Comparison of ENCODE assay signal across 8 cellular contexts in the genomic region with DNA sequence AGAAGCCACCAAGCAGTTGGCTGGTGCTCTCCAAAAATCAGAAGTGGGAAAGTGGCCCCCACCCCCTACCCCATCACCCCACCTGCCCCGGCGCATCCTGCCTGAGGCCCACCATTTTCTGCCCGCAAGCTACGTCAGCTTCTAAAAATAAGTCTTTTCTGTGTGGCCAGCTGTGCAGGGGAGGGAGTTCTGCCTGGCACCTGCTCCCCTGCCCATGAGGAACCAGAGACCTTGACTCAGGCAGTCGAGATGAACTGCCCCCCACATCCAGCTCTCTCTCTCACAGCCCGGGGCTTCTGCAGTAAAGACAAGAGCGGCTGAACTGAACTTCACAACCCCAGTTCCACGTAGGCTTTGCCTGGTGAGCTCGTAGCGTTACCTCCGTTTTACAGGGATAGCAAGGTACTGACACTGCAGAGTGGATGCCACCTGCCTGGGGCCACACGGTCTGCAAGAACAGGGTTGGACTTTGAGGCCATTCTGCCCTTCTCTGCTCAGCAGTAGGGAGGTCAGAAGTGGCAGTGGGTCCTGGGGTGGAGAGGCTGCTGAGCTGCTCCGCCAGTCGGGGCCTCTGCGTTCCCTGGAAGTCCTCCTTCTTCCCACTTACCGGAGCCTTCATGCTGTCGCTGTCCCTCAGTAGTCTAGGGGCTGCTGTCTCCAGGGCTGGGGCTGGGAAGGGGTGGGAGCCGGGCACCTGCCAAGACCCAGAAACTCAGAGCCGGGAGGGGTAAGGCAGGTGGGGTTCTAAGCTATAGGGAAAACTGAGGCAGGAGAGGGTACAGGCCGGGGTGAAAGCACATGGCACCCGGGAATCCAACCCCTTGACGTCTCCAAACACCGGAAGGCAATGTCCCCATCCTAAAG. TPM values are rescaled to one million over a fixed set of nuclear protein-coding genes. Genes with fewer than 3 reads are reported as not detected.
A peak's percentile ranks its signal among the peaks of the same experiment; 100 is the strongest.
DNase-seq lines count a peak whose midpoint lies in the region; FAIRE-seq and TF ChIP-seq lines count a peak whose summit lies in the region.

No MANE protein-coding gene starts in this region.

- TF ChIP-seq RAD21 in H1 (IDR thresholded peaks at IDR 0.05 in 1 of 2, conservative IDR thresholded peaks at IDR 0.05 in 1 of 2; ENCODE audit: low read depth in 2 of 2, low read length in 2 of 2) = no peak

- H4K5ac ChIP-seq in H1 (ENCODE audit: insufficient read length, low read depth, low read length) = no peak overlapping the region

- no peak for TF ChIP-seq EP300 in H1 (IDR thresholded peaks at IDR 0.05; ENCODE audit: borderline replicate concordance in 1 of 2, low read depth in 2 of 2, low read length in 2 of 2)

- CTCF ChIA-PET in H1 (lab: Charles Lee; ENCODE audit: partially characterized antibody) = interaction anchor here (0.6 to 2.5 kb wide), 13 partner anchors 17 to 412 kb away, joined by 3 to 13 read pairs (median 4); a partner anchor contains a TSS

- peaks cover 0 to 9% (median 8%) of the 10 kb centered on the region in 4 experiments; a peak in 5 of 7 replicates for H3K27me3 ChIP-seq in H1 (replicated peaks in 1 of 4; ENCODE audit: control insufficient read depth in 3 of 4, extremely low read depth in 1 of 4, insufficient read depth in 3 of 4, low read length in 3 of 4)

- no peak overlapping the region for H3K27ac ChIP-seq in H1 (ENCODE audit: low read depth, low read length)

- peak overlapping the region; percentile 80 for H3K4me3 Mint-ChIP-seq in neural crest cell

- H3K9me3 Mint-ChIP-seq in neural crest cell = no peaks in the 10 kb centered on the region

- H4K20me1 ChIP-seq in H1 (replicated peaks in 1 of 2; ENCODE audit: control insufficient read depth in 1 of 2, insufficient read depth in 2 of 2, low read length in 2 of 2) = peaks cover 0 to 3% of the 10 kb centered on the region in 2 experiments

- peaks cover 0 to 6% (median 0%) of the 10 kb centered on the region in 4 experiments; a peak in 1 of 8 replicates for H3K36me3 ChIP-seq in H1 (ENCODE audit: control insufficient read depth in 2 of 4, insufficient read depth in 4 of 4, low read length in 3 of 4)

- TF ChIP-seq POLR2A in H1 (IDR thresholded peaks at IDR 0.05; ENCODE audit: control extremely low read depth in 1 of 2, low read depth in 2 of 2, low read length in 2 of 2) = no peak

- peaks cover 5% of the 10 kb centered on the region for H3K23me2 ChIP-seq in H1 (ENCODE audit: low read depth, low read length)

- no peak for FAIRE-seq in H1 (lab: Jason Lieb, UNC)

- peak overlapping the region; percentile 81; the same call in 1 of the 2 replicates for H2BK15ac ChIP-seq in H1 (ENCODE audit: low read length)

- H3K23ac ChIP-seq in H1 (ENCODE audit: insufficient read length) = no peak overlapping the region

- TF ChIP-seq CTCF in H1 (IDR thresholded peaks at IDR 0.05; ENCODE audit: control extremely low read depth in 1 of 3, insufficient read depth in 1 of 3, low read depth in 1 of 3, low read length in 3 of 3) (no peak), neural crest cell (conservative IDR thresholded peaks at IDR 0.05) (no peak)

- no peak overlapping the region for H2BK20ac ChIP-seq in H1 (ENCODE audit: low read length)

- POLR2A ChIA-PET in H1 (lab: Charles Lee; ENCODE audit: partially characterized antibody) = interaction anchor here (1.0 to 3.7 kb wide), 7 partner anchors 10 to 124 kb away, joined by 3 to 16 read pairs (median 4); a partner anchor contains a TSS

- H3K4me3 ChIP-seq in H1 (ENCODE audit: extremely low read depth in 1 of 4, insufficient read depth in 2 of 4, low read depth in 3 of 4, low read length in 4 of 4) = peak overlapping the region; percentile 55 to 70 (median 60)

- H2BK12ac ChIP-seq in H1 (ENCODE audit: low read depth, low read length) = peak overlapping the region; percentile 86; the same call in 1 of the 2 replicates

- peaks cover 2% of the 10 kb centered on the region for H3K36me3 Mint-ChIP-seq in neural crest cell (ENCODE audit: low read depth)

- peak overlapping the region in 3 of 4 experiments; percentile 6 to 63 (median 43); a peak in 5 of 7 replicates for H3K9ac ChIP-seq in H1 (replicated peaks in 1 of 4; ENCODE audit: extremely low read depth in 1 of 4, low read depth in 3 of 4, low read length in 3 of 4)

- H3K4ac ChIP-seq in H1 (replicated peaks; ENCODE audit: insufficient read length, low read depth, low read length) = no peak overlapping the region

- peaks cover 8% of the 10 kb centered on the region for H3K4me1 Mint-ChIP-seq in neural crest cell

- no peak overlapping the region for H3K14ac ChIP-seq in H1 (ENCODE audit: insufficient read length)

- H3K79me2 ChIP-seq in H1 (ENCODE audit: control insufficient read depth in 1 of 2, insufficient read depth in 2 of 2, low read length in 2 of 2) = no peaks in the 10 kb centered on the region

- H2AK5ac ChIP-seq in H1 (ENCODE audit: low read depth, low read length) = 0 out of 2 replicates have a peak overlapping the region, but pooled peaks have one; percentile 10

- peak overlapping the region; percentile 91 to 92 for H3K4me2 ChIP-seq in H1 (ENCODE audit: insufficient read depth in 1 of 2, low read depth in 2 of 2, low read length in 2 of 2)

- H3K56ac ChIP-seq in H1 (replicated peaks; ENCODE audit: insufficient read length, low read depth, low read length) = no peak overlapping the region

- no peaks in the 10 kb centered on the region for H3K79me1 ChIP-seq in H1 (ENCODE audit: low read depth, low read length)

- H3K27ac Mint-ChIP-seq in neural crest cell (ENCODE audit: unreplicated experiment) = no peak overlapping the region

- H3K27me3 Mint-ChIP-seq in neural crest cell (ENCODE audit: low read depth) = peaks cover 3% of the 10 kb centered on the region

- no peak overlapping the region for H2BK5ac ChIP-seq in H1 (ENCODE audit: low read depth, low read length)

- no peak overlapping the region for H4K8ac ChIP-seq in H1 (ENCODE audit: extremely low read depth, insufficient read depth, low read length)

- H2AFZ ChIP-seq in H1 (ENCODE audit: low read length) = peak overlapping the region; percentile 24; the same call in 1 of the 2 replicates

- 80% methylated on average over 23 of the region's 23 CpGs; no CpG with 5 or more reads in 1 of the 2 experiments for WGBS in H1 (ENCODE audit: extremely low coverage in 1 of 2, insufficient coverage in 1 of 2, insufficient read length in 1 of 2, insufficient replicate concordance in 2 of 2, low coverage in 1 of 2, low lambda C conversion rate in 2 of 2, missing lambda C conversion rate in 1 of 2), 2 experiments

- no peak overlapping the region for H4K91ac ChIP-seq in H1 (replicated peaks; ENCODE audit: insufficient read length, low read length)

- no peaks in the 10 kb centered on the region for H3K9me3 ChIP-seq in H1 (ENCODE audit: insufficient read depth in 2 of 2, low read depth in 1 of 2, low read length in 1 of 2)

- no peak overlapping the region for H2BK120ac ChIP-seq in H1 (replicated peaks; ENCODE audit: low read depth, low read length)

- DNase-seq in NCI-H510A treated with DMSO at 0.1 percent for 48 hours (lab: John Stamatoyannopoulos, UW) (peak; percentile 49), NCI-H510A (lab: John Stamatoyannopoulos, UW) (no peak), RKO (ENCODE audit: low spot score) (peak; percentile 88), H1 (ENCODE audit: low read depth in 1 of 2, low spot score in 2 of 2) (no peak), neural crest cell (ENCODE audit: low read depth, low spot score) (no peak), hippocampal formation (lab: John Stamatoyannopoulos, UW) (no peak), NCI-H2107 (lab: John Stamatoyannopoulos, UW) (no peak), activated gamma-delta T cell treated with Interleukin-2 at 50 U/mL for 16 hours (no peak)

- no peak overlapping the region for H3K18ac ChIP-seq in H1 (ENCODE audit: extremely low read depth, low read length)

- peaks cover 4 to 8% (median 7%) of the 10 kb centered on the region in 4 experiments for H3K4me1 ChIP-seq in H1 (replicated peaks in 1 of 4; ENCODE audit: control insufficient read depth in 3 of 4, insufficient read depth in 4 of 4, low read length in 3 of 4)

RNA-seq across cellular contexts. Expression of a gene that starts 0.8 kb away (rescaled TPM):
- total RNA-seq in H1 (2021; fragmentation: NEBNext Ultra II Directional; extraction: Animal tissue kit (Norgen Biotek cat#: 25700)) = 21.8 and 27.0 TPM in 2 replicates
- polyA plus RNA-seq in H1 (2011; rRNA removed) = 34.1 and 49.5 TPM in 2 replicates
- polyA plus RNA-seq in H1 (2011; cell fraction: cytosol; rRNA removed) = 27.6 TPM
- polyA plus RNA-seq in H1 (2011; cell fraction: nucleus; rRNA removed) = 38.3 TPM
- polyA plus RNA-seq in H1 (2012, experiment 1 of 2) = 11.6 to 21.8 TPM (median 18.9 TPM) in 4 replicates
- polyA plus RNA-seq in H1 (2012, experiment 2 of 2) = 18.6 TPM
- 26.2 TPM for polyA plus RNA-seq in H1 (2013, experiment 1 of 2)
- 25.6 TPM for polyA plus RNA-seq in H1 (2013, experiment 2 of 2)
- 16.4 and 19.0 TPM in 2 replicates for polyA minus RNA-seq in H1 (2011; rRNA and poly(A)+ RNA removed)
- polyA minus RNA-seq in H1 (2011; cell fraction: cytosol; rRNA and poly(A)+ RNA removed) = 32.7 TPM
- 24.5 TPM for polyA minus RNA-seq in H1 (2011; cell fraction: nucleus; rRNA and poly(A)+ RNA removed)
- 12.6 and 14.5 TPM in 2 replicates for total RNA-seq in neural crest cell

RNA-seq across cellular contexts. Expression of a gene that starts 14.5 kb away (rescaled TPM):
- total RNA-seq in H1 (2021; fragmentation: NEBNext Ultra II Directional; extraction: Animal tissue kit (Norgen Biotek cat#: 25700)) = 12.2 and 13.4 TPM in 2 replicates
- polyA plus RNA-seq in H1 (2011; rRNA removed) = 15.4 and 27.4 TPM in 2 replicates
- 15.3 TPM for polyA plus RNA-seq in H1 (2011; cell fraction: cytosol; rRNA removed)
- polyA plus RNA-seq in H1 (2011; cell fraction: nucleus; rRNA removed) = 42.3 TPM
- 11.0 to 14.5 TPM (median 13.0 TPM) in 4 replicates for polyA plus RNA-seq in H1 (2012, experiment 1 of 2)
- polyA plus RNA-seq in H1 (2012, experiment 2 of 2) = 10.5 TPM
- 12.9 TPM for polyA plus RNA-seq in H1 (2013, experiment 1 of 2)
- polyA plus RNA-seq in H1 (2013, experiment 2 of 2) = 11.8 TPM
- 1.8 and 4.1 TPM in 2 replicates for polyA minus RNA-seq in H1 (2011; rRNA and poly(A)+ RNA removed)
- 16.4 TPM for polyA minus RNA-seq in H1 (2011; cell fraction: cytosol; rRNA and poly(A)+ RNA removed)
- 10.7 TPM for polyA minus RNA-seq in H1 (2011; cell fraction: nucleus; rRNA and poly(A)+ RNA removed)
- total RNA-seq in neural crest cell = 2.6 and 3.4 TPM in 2 replicates

RNA-seq across cellular contexts. Expression of a gene that starts 16.6 kb away (rescaled TPM):
- total RNA-seq in H1 (2021; fragmentation: NEBNext Ultra II Directional; extraction: Animal tissue kit (Norgen Biotek cat#: 25700)) = 37.7 and 43.7 TPM in 2 replicates
- 64.4 and 72.9 TPM in 2 replicates for polyA plus RNA-seq in H1 (2011; rRNA removed)
- 60.4 TPM for polyA plus RNA-seq in H1 (2011; cell fraction: cytosol; rRNA removed)
- polyA plus RNA-seq in H1 (2011; cell fraction: nucleus; rRNA removed) = 54.5 TPM
- polyA plus RNA-seq in H1 (2012, experiment 1 of 2) = 22.5 to 37.7 TPM (median 31.4 TPM) in 4 replicates
- 33.2 TPM for polyA plus RNA-seq in H1 (2012, experiment 2 of 2)
- 27.2 TPM for polyA plus RNA-seq in H1 (2013, experiment 1 of 2)
- 27.7 TPM for polyA plus RNA-seq in H1 (2013, experiment 2 of 2)
- 40.3 and 44.6 TPM in 2 replicates for polyA minus RNA-seq in H1 (2011; rRNA and poly(A)+ RNA removed)
- polyA minus RNA-seq in H1 (2011; cell fraction: cytosol; rRNA and poly(A)+ RNA removed) = 18.6 TPM
- 23.3 TPM for polyA minus RNA-seq in H1 (2011; cell fraction: nucleus; rRNA and poly(A)+ RNA removed)
- 25.4 and 27.4 TPM in 2 replicates for total RNA-seq in neural crest cell

RNA-seq across cellular contexts. Expression of a gene that starts 21.6 kb away (rescaled TPM):
- total RNA-seq in H1 (2021; fragmentation: NEBNext Ultra II Directional; extraction: Animal tissue kit (Norgen Biotek cat#: 25700)) = 45.4 and 48.8 TPM in 2 replicates
- polyA plus RNA-seq in H1 (2011; rRNA removed) = 95.4 and 110 TPM in 2 replicates
- polyA plus RNA-seq in H1 (2011; cell fraction: cytosol; rRNA removed) = 55.5 TPM
- 67.9 TPM for polyA plus RNA-seq in H1 (2011; cell fraction: nucleus; rRNA removed)
- 34.5 to 60.4 TPM (median 57.6 TPM) in 4 replicates for polyA plus RNA-seq in H1 (2012, experiment 1 of 2)
- 64.1 TPM for polyA plus RNA-seq in H1 (2012, experiment 2 of 2)
- polyA plus RNA-seq in H1 (2013, experiment 1 of 2) = 39.2 TPM
- polyA plus RNA-seq in H1 (2013, experiment 2 of 2) = 39.2 TPM
- polyA minus RNA-seq in H1 (2011; rRNA and poly(A)+ RNA removed) = 37.7 and 56.7 TPM in 2 replicates
- 37.1 TPM for polyA minus RNA-seq in H1 (2011; cell fraction: cytosol; rRNA and poly(A)+ RNA removed)
- polyA minus RNA-seq in H1 (2011; cell fraction: nucleus; rRNA and poly(A)+ RNA removed) = 41.0 TPM
- total RNA-seq in neural crest cell = 52.2 and 59.1 TPM in 2 replicates

RNA-seq across cellular contexts. Expression of a gene that starts 38.6 kb away (rescaled TPM):
- total RNA-seq in H1 (2021; fragmentation: NEBNext Ultra II Directional; extraction: Animal tissue kit (Norgen Biotek cat#: 25700)) = 35.9 and 37.9 TPM in 2 replicates
- polyA plus RNA-seq in H1 (2011; rRNA removed) = 39.2 and 44.1 TPM in 2 replicates
- 45.5 TPM for polyA plus RNA-seq in H1 (2011; cell fraction: cytosol; rRNA removed)
- polyA plus RNA-seq in H1 (2011; cell fraction: nucleus; rRNA removed) = 32.0 TPM
- polyA plus RNA-seq in H1 (2012, experiment 1 of 2) = 32.5 to 48.8 TPM (median 43.2 TPM) in 4 replicates
- polyA plus RNA-seq in H1 (2012, experiment 2 of 2) = 31.3 TPM
- polyA plus RNA-seq in H1 (2013, experiment 1 of 2) = 26.6 TPM
- 24.9 TPM for polyA plus RNA-seq in H1 (2013, experiment 2 of 2)
- polyA minus RNA-seq in H1 (2011; rRNA and poly(A)+ RNA removed) = 9.5 and 12.8 TPM in 2 replicates
- polyA minus RNA-seq in H1 (2011; cell fraction: cytosol; rRNA and poly(A)+ RNA removed) = 2.6 TPM
- 6.3 TPM for polyA minus RNA-seq in H1 (2011; cell fraction: nucleus; rRNA and poly(A)+ RNA removed)
- total RNA-seq in neural crest cell = 39.6 and 45.5 TPM in 2 replicates

Comparison
In these comparisons a context has a peak if more than half of its experiments do, and no peak if none do; other contexts are left out.
1. DNase-seq: peak in NCI-H510A treated with DMSO at 0.1 percent for 48 hours (single experiment) and RKO (single experiment); none in NCI-H510A (single experiment), H1 (0 of 2), neural crest cell (single experiment), hippocampal formation (0 of 2), NCI-H2107 (single experiment) and activated gamma-delta T cell treated with Interleukin-2 at 50 U/mL for 16 hours (single experiment).